ENCODE assay signal across 16 cellular contexts in genomic region chr7:1547777-1548437, GRCh38. TPM values are rescaled to one million over a fixed set of nuclear protein-coding genes. Genes with fewer than 3 reads are reported as not detected.
DNase-seq lines count a peak whose midpoint lies in the region; ATAC-seq and TF ChIP-seq lines count a peak whose summit lies in the region.
"Had no signal": no experiment of that assay in that cellular context is flagged by ENCODE, and none has a peak within 500 bp of the region (broad histone marks: within the 10 kb centered on the region; RNA-seq: fewer than 3 reads in every experiment).

No MANE protein-coding gene starts in this region.

- peak overlapping the region in 3 of 11 experiments; percentile 25 to 50 (median 41); a peak in 5 of 22 replicates for H3K9ac ChIP-seq in BLaER1 treated with 17β-estradiol and CSF1 and Interleukin-3, amounts not matched to agents 10 nM and 100 nM
- H3K9ac ChIP-seq in neuronal stem cell (ENCODE audit: low read depth, low read length, poor library complexity), result no peak overlapping the region
- H3K9ac ChIP-seq: GM23248 had no signal

- H2AK5ac ChIP-seq in neuronal stem cell (ENCODE audit: low read depth, low read length), result peak overlapping the region; percentile 92

- no peak for ATAC-seq in activated naive CD8-positive, alpha-beta T cell treated with anti-CD3 and anti-CD28 coated beads, Interleukin-2, amount 50 U/mL, for 24 hours

- H3K4me1 ChIP-seq in BLaER1 treated with 17β-estradiol and CSF1 and Interleukin-3, amounts not matched to agents 10 nM and 100 nM, result peaks cover 28 to 69% (median 60%) of the 10 kb centered on the region in 10 experiments
- H3K4me1 ChIP-seq in neuronal stem cell (ENCODE audit: control insufficient read depth in 2 of 2, insufficient read depth in 1 of 2, low read depth in 1 of 2, low read length in 2 of 2), result peaks cover 0 to 3% of the 10 kb centered on the region in 2 donors
- H3K4me1 ChIP-seq: Caco-2, SJSA1 had no signal

- H2AFZ ChIP-seq in neuronal stem cell (ENCODE audit: low read length), result no peak overlapping the region
- H2AFZ ChIP-seq: GM23248 had no signal

- POLR2A ChIA-PET in RWPE1 (lab: Yijun Ruan, JAX; ENCODE audit: low non-redundant PET), result no interaction called here

- H2BK5ac ChIP-seq in neuronal stem cell (ENCODE audit: low read length), result peak overlapping the region; percentile 66

- peak overlapping the region; percentile 94 for H2BK12ac ChIP-seq in neuronal stem cell (ENCODE audit: low read length)

- no peak overlapping the region for H3K4ac ChIP-seq in neuronal stem cell (ENCODE audit: low read length)

- H3K27me3 Mint-ChIP-seq in activated naive CD8-positive, alpha-beta T cell treated with anti-CD3 and anti-CD28 coated beads for 36 hours, result no peaks in the 10 kb centered on the region
- no peaks in the 10 kb centered on the region for H3K27me3 Mint-ChIP-seq in activated naive CD8-positive, alpha-beta T cell treated with anti-CD3 and anti-CD28 coated beads, Interleukin-2, amount 50 U/mL, for 24 hours
- H3K27me3 Mint-ChIP-seq in chondrocyte (ENCODE audit: low read depth), result no peaks in the 10 kb centered on the region

- H4K20me1 ChIP-seq in BLaER1 treated with 17β-estradiol and CSF1 and Interleukin-3, amounts not matched to agents 10 nM and 100 nM, result peaks cover 9 to 53% (median 25%) of the 10 kb centered on the region in 11 experiments; a peak in 20 of 22 replicates

- CTCF ChIA-PET in RWPE1 (lab: Yijun Ruan, JAX), result interaction anchor here (0.6 to 1.4 kb wide), 4 partner anchors 8 to 709 kb away, joined by 3 to 4 read pairs (median 4); partner anchors contain the start of gene TMEM184A

- H3K14ac ChIP-seq in neuronal stem cell (ENCODE audit: low read length), result peak overlapping the region; percentile 56

- no peaks in the 10 kb centered on the region for H3K9me3 Mint-ChIP-seq in activated naive CD8-positive, alpha-beta T cell treated with anti-CD3 and anti-CD28 coated beads for 36 hours
- H3K9me3 Mint-ChIP-seq in activated naive CD8-positive, alpha-beta T cell treated with anti-CD3 and anti-CD28 coated beads, Interleukin-2, amount 50 U/mL, for 24 hours, result no peaks in the 10 kb centered on the region
- no peaks in the 10 kb centered on the region for H3K9me3 Mint-ChIP-seq in chondrocyte (ENCODE audit: low read depth)

- H3K4me3 ChIP-seq in BLaER1 treated with 17β-estradiol and CSF1 and Interleukin-3, amounts not matched to agents 10 nM and 100 nM, result no peak overlapping the region
- H3K4me3 ChIP-seq in neuronal stem cell (ENCODE audit: low read length in 2 of 2), result no peak overlapping the region
- H3K4me3 ChIP-seq: GM23248, SJSA1 had no signal

- no peaks in the 10 kb centered on the region for H3K36me3 Mint-ChIP-seq in activated naive CD8-positive, alpha-beta T cell treated with anti-CD3 and anti-CD28 coated beads for 36 hours
- H3K36me3 Mint-ChIP-seq in activated naive CD8-positive, alpha-beta T cell treated with anti-CD3 and anti-CD28 coated beads, Interleukin-2, amount 50 U/mL, for 24 hours (ENCODE audit: low read depth), result no peaks in the 10 kb centered on the region
- no peaks in the 10 kb centered on the region for H3K36me3 Mint-ChIP-seq in chondrocyte (ENCODE audit: low read depth)

- no peak overlapping the region for H2BK120ac ChIP-seq in neuronal stem cell (ENCODE audit: low read depth, low read length)

- no peak overlapping the region for H3K27ac ChIP-seq in BLaER1 treated with 17β-estradiol and CSF1 and Interleukin-3, amounts not matched to agents 10 nM and 100 nM
- H3K27ac ChIP-seq in RWPE1, result peak overlapping the region; percentile 12; the same call in 1 of the 2 replicates
- H3K27ac ChIP-seq in neuronal stem cell (replicated peaks; ENCODE audit: low read length), result no peak overlapping the region
- H3K27ac ChIP-seq: GM23248, SJSA1 had no signal

- no peak overlapping the region for H4K8ac ChIP-seq in neuronal stem cell (ENCODE audit: low read depth, low read length)

- TF ChIP-seq CTCF in RWPE1 (conservative IDR thresholded peaks at IDR 0.05; ENCODE audit: low read depth), result no peak
- TF ChIP-seq CTCF in chondrocyte (IDR thresholded peaks at IDR 0.05), result no peak

- H3K4me1 Mint-ChIP-seq in activated naive CD8-positive, alpha-beta T cell treated with anti-CD3 and anti-CD28 coated beads for 36 hours, result no peaks in the 10 kb centered on the region
- H3K4me1 Mint-ChIP-seq in activated naive CD8-positive, alpha-beta T cell treated with anti-CD3 and anti-CD28 coated beads, Interleukin-2, amount 50 U/mL, for 24 hours, result no peaks in the 10 kb centered on the region
- H3K4me1 Mint-ChIP-seq in chondrocyte (ENCODE audit: low read depth), result no peaks in the 10 kb centered on the region

- H3K36me3 ChIP-seq in BLaER1 treated with 17β-estradiol and CSF1 and Interleukin-3, amounts not matched to agents 10 nM and 100 nM, result peaks cover 0 to 13% (median 9%) of the 10 kb centered on the region in 11 experiments; a peak in 9 of 22 replicates
- H3K36me3 ChIP-seq in neuronal stem cell (replicated peaks in 1 of 2; ENCODE audit: control insufficient read depth in 2 of 2, insufficient read depth in 2 of 2, low read length in 2 of 2), result no peaks in the 10 kb centered on the region

- peaks cover 2% of the 10 kb centered on the region for H3K79me1 ChIP-seq in neuronal stem cell (ENCODE audit: low read depth, low read length)

- peak overlapping the region; percentile 73 for H3K23ac ChIP-seq in neuronal stem cell (ENCODE audit: low read depth, low read length, poor library complexity)

- H3K4me3 Mint-ChIP-seq in activated naive CD8-positive, alpha-beta T cell treated with anti-CD3 and anti-CD28 coated beads for 36 hours, result no peak overlapping the region
- no peak overlapping the region for H3K4me3 Mint-ChIP-seq in activated naive CD8-positive, alpha-beta T cell treated with anti-CD3 and anti-CD28 coated beads, Interleukin-2, amount 50 U/mL, for 24 hours
- no peak overlapping the region for H3K4me3 Mint-ChIP-seq in chondrocyte (ENCODE audit: unreplicated experiment)

- peak overlapping the region; percentile 81 for H2BK15ac ChIP-seq in neuronal stem cell (ENCODE audit: low read length)

- peak overlapping the region; percentile 64 for H3K18ac ChIP-seq in neuronal stem cell (ENCODE audit: low read length)

- H4K91ac ChIP-seq in neuronal stem cell (ENCODE audit: low read depth, low read length, poor library complexity), result no peak overlapping the region

- peak overlapping the region; percentile 25 for H3K27ac Mint-ChIP-seq in activated naive CD8-positive, alpha-beta T cell treated with anti-CD3 and anti-CD28 coated beads for 36 hours
- H3K27ac Mint-ChIP-seq in activated naive CD8-positive, alpha-beta T cell treated with anti-CD3 and anti-CD28 coated beads, Interleukin-2, amount 50 U/mL, for 24 hours, result no peak overlapping the region
- H3K27ac Mint-ChIP-seq in chondrocyte (ENCODE audit: unreplicated experiment), result no peak overlapping the region

- peak overlapping the region in 8 of 11 experiments; percentile 11 to 86 (median 74); a peak in 13 of 22 replicates for H3K4me2 ChIP-seq in BLaER1 treated with 17β-estradiol and CSF1 and Interleukin-3, amounts not matched to agents 10 nM and 100 nM
- H3K4me2 ChIP-seq in neuronal stem cell (ENCODE audit: insufficient read depth, low read length, poor library complexity, severe bottlenecking), result no peak overlapping the region

- no peaks in the 10 kb centered on the region for H3K9me3 ChIP-seq in BLaER1 treated with 17β-estradiol and CSF1 and Interleukin-3, amounts not matched to agents 10 nM and 100 nM (replicated peaks in 1 of 11)
- peaks cover 0 to 3% of the 10 kb centered on the region in 2 donors for H3K9me3 ChIP-seq in neuronal stem cell (replicated peaks in 1 of 2; ENCODE audit: control insufficient read depth in 2 of 2, insufficient read depth in 1 of 2, low read depth in 1 of 2, low read length in 2 of 2)
- H3K9me3 ChIP-seq: Caco-2, SJSA1 had no signal

- no CpG with 5 or more reads among the region's 35 CpGs for WGBS in neuronal stem cell (ENCODE audit: extremely low coverage in 2 of 2, insufficient read length in 2 of 2, insufficient replicate concordance in 1 of 2), 2 donors

- no peaks in the 10 kb centered on the region for H3K27me3 ChIP-seq in BLaER1 treated with 17β-estradiol and CSF1 and Interleukin-3, amounts not matched to agents 10 nM and 100 nM
- H3K27me3 ChIP-seq in neuronal stem cell (ENCODE audit: control insufficient read depth in 3 of 3, insufficient read depth in 3 of 3, low read depth in 1 of 3, low read length in 3 of 3), result peaks cover 0 to 6% (median 3%) of the 10 kb centered on the region in 3 experiments
- H3K27me3 ChIP-seq: SJSA1 had no signal

- DNase-seq in activated naive CD8-positive, alpha-beta T cell treated with anti-CD3 and anti-CD28 coated beads for 36 hours, result no peak
- no peak for DNase-seq in activated naive CD8-positive, alpha-beta T cell treated with anti-CD3 and anti-CD28 coated beads, Interleukin-2, amount 50 U/mL, for 24 hours
- DNase-seq in RWPE1 (ENCODE audit: low spot score) (no peak), neuronal stem cell (ENCODE audit: low spot score) (no peak), AG08396 (ENCODE audit: low spot score) (no peak), kidney glomerular epithelial cell (lab: John Stamatoyannopoulos, UW) (no peak), chondrocyte (ENCODE audit: low spot score) (no peak)
- DNase-seq: DMS79, GM23248, NCI-H1048, NCI-H146, NCI-H2227 treated with DMSO at 0.1 percent for 48 hours, NCI-H524 treated with DMSO at 0.1 percent for 48 hours had no signal

RNA-seq across cellular contexts. Expression of gene TMEM184A, which starts 8.1 kb away (rescaled TPM):
- under 1 TPM; 0.14 to 0.22 TPM for total RNA-seq in activated naive CD8-positive, alpha-beta T cell treated with anti-CD3 and anti-CD28 coated beads for 36 hours
- 0.32 TPM for polyA plus RNA-seq in neuronal stem cell (2013, experiment 1 of 2)
- 0.28 TPM for polyA plus RNA-seq in neuronal stem cell (2013, experiment 2 of 2)
- total RNA-seq in chondrocyte, result 0.07 to 0.22 TPM (median 0.15 TPM) in 3 replicates
- total RNA-seq: GM23248 had no signal
- polyA plus RNA-seq: GM23248 had no signal

RNA-seq across cellular contexts. Expression of gene MAFK, which starts 17.4 kb away (rescaled TPM):
- 10 to 100 TPM; 39.1 to 43.7 TPM for total RNA-seq in activated naive CD8-positive, alpha-beta T cell treated with anti-CD3 and anti-CD28 coated beads for 36 hours
- 4.4 TPM for polyA plus RNA-seq in neuronal stem cell (2013, experiment 1 of 2)
- 4.1 TPM for polyA plus RNA-seq in neuronal stem cell (2013, experiment 2 of 2)
- 21.4 to 36.1 TPM (median 35.9 TPM) in 3 replicates for total RNA-seq in chondrocyte

RNA-seq across cellular contexts. Expression of gene PSMG3, which starts 21.9 kb away (rescaled TPM):
- total RNA-seq in activated naive CD8-positive, alpha-beta T cell treated with anti-CD3 and anti-CD28 coated beads for 36 hours, result 10 to 100 TPM; 55.1 to 57.0 TPM
- 16.9 TPM for polyA plus RNA-seq in neuronal stem cell (2013, experiment 1 of 2)
- polyA plus RNA-seq in neuronal stem cell (2013, experiment 2 of 2), result 15.7 TPM
- total RNA-seq in chondrocyte, result 29.9 to 31.9 TPM (median 31.7 TPM) in 3 replicates

RNA-seq across cellular contexts. Expression of gene INTS1, which starts 43.7 kb away (rescaled TPM):
- total RNA-seq in activated naive CD8-positive, alpha-beta T cell treated with anti-CD3 and anti-CD28 coated beads for 36 hours, result 10 to 100 TPM; 88.9 to 94.1 TPM
- 25.3 TPM for polyA plus RNA-seq in neuronal stem cell (2013, experiment 1 of 2)
- polyA plus RNA-seq in neuronal stem cell (2013, experiment 2 of 2), result 24.4 TPM
- 74.8 to 94.4 TPM (median 80.4 TPM) in 3 replicates for total RNA-seq in chondrocyte
